8 cellular contexts compared by ENCODE assay signal in the genomic region with DNA sequence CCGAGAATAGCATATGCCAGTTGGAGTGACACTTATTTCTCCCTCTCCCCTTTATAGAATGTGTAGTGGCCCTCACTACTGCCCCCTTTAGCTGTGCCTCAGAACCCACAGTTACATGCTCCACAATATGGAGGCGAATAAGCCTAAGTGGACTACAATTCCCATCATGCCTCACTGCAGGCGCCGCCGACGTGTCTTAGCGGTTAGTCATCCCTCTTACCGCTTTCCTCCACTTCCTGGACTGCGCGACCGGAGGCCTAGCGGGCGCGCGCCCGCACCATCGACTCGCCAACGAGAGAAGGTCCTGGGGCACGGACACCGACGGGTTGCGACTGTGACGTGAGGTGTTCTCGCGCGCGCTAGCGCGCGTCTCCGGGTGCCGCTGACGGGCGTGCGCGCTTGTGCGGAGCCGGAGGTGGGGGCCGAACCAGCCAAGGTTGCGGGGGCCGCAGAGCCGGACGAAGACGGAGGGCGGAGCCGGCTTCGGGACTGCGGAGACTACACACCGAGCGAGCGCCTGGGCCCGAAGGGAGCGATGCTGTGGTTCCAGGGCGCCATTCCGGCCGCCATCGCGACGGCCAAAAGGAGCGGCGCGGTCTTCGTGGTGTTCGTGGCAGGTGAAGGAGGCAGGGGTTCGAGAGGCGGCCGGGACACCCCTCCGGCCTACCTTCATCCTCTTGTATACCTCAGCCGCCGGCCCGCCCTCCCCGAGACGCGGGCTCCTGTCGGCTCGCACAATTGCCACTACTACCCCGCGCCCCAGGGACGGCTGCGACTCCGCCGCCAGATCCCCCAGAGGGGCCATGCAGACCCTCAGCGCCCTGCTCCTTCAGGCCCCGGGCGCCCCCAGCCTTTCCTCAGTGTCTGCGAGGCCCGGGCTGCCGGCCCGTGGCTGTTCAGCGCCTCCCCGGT. TPM values are rescaled to one million over a fixed set of nuclear protein-coding genes. Genes with fewer than 3 reads are reported as not detected.
A peak's percentile ranks its signal among the peaks of the same experiment; 100 is the strongest.
DNase-seq lines count a peak whose midpoint lies in the region; FAIRE-seq and TF ChIP-seq lines count a peak whose summit lies in the region.

A gene with protein sequence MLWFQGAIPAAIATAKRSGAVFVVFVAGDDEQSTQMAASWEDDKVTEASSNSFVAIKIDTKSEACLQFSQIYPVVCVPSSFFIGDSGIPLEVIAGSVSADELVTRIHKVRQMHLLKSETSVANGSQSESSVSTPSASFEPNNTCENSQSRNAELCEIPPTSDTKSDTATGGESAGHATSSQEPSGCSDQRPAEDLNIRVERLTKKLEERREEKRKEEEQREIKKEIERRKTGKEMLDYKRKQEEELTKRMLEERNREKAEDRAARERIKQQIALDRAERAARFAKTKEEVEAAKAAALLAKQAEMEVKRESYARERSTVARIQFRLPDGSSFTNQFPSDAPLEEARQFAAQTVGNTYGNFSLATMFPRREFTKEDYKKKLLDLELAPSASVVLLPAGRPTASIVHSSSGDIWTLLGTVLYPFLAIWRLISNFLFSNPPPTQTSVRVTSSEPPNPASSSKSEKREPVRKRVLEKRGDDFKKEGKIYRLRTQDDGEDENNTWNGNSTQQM (plus strand): TSS at position 461 of the 912 bp plus-strand sequence. CDS start 75 bp downstream, at position 536.

- FAIRE-seq in G401.6 (lab: Jason Lieb, UNC), result peak; percentile 98

- peak within 1 kb of the TSS; percentile 84 for H3K4me3 ChIP-seq in HAP-1
- H3K4me3 ChIP-seq in MM.1S (ENCODE audit: low read length), result peak within 1 kb of the TSS; percentile 94
- H3K4me3 ChIP-seq in foreskin fibroblast (ENCODE audit: low read depth in 1 of 2, low read length in 2 of 2), result peak within 1 kb of the TSS; percentile 90 to 93
- peak within 1 kb of the TSS; percentile 92 for H3K4me3 ChIP-seq in neural progenitor cell
- H3K4me3 ChIP-seq in subcutaneous abdominal adipose tissue (ENCODE audit: low read depth in 1 of 5, low read length in 5 of 5), result peak within 1 kb of the TSS; percentile 76 to 94 (median 92)

- H3K27me3 Mint-ChIP-seq in neural progenitor cell (ENCODE audit: insufficient read depth, low read depth), result peaks cover 3% of the 10 kb centered on the region

- peaks cover 20% of the 10 kb centered on the region; the same call in 1 of the 2 replicates for H4K20me1 ChIP-seq in MM.1S (ENCODE audit: insufficient read depth, low read length)
- H4K20me1 ChIP-seq in neural progenitor cell (ENCODE audit: low read depth), result peaks cover 29% of the 10 kb centered on the region

- H3K27ac Mint-ChIP-seq in neural progenitor cell, result peak within 1 kb of the TSS; percentile 99

- peak within 1 kb of the TSS; percentile 99 for H3K4me3 Mint-ChIP-seq in neural progenitor cell

- H2AFZ ChIP-seq in MM.1S (ENCODE audit: low read length) (peak within 1 kb of the TSS; percentile 91), neural progenitor cell (replicated peaks) (peak within 1 kb of the TSS; percentile 85)

- H3K9me3 ChIP-seq in HAP-1 (no peaks in the 10 kb centered on the region), MM.1S (replicated peaks; ENCODE audit: insufficient read depth, low read length) (no peaks in the 10 kb centered on the region), neural progenitor cell (ENCODE audit: low read depth) (no peaks in the 10 kb centered on the region), subcutaneous abdominal adipose tissue (ENCODE audit: control insufficient read depth in 5 of 5, low read length in 5 of 5) (no peaks in the 10 kb centered on the region)

- H3K4me2 ChIP-seq in MM.1S (ENCODE audit: low read depth, low read length) (peak within 1 kb of the TSS; percentile 87), neural progenitor cell (peak within 1 kb of the TSS; percentile 91)

- H3K27me3 ChIP-seq in HAP-1 (ENCODE audit: low read depth) (no peaks in the 10 kb centered on the region), MM.1S (replicated peaks; ENCODE audit: insufficient read depth, low read length) (no peaks in the 10 kb centered on the region), neural progenitor cell (no peaks in the 10 kb centered on the region), subcutaneous abdominal adipose tissue (ENCODE audit: control insufficient read depth in 5 of 5, insufficient read depth in 4 of 5, low read length in 5 of 5) (no peaks in the 10 kb centered on the region)

- H3K27ac ChIP-seq in MM.1S (ENCODE audit: low read length) (peak within 1 kb of the TSS; percentile 98), neural progenitor cell (peak within 1 kb of the TSS; percentile 97), subcutaneous abdominal adipose tissue (ENCODE audit: low read depth, low read length) (peak within 1 kb of the TSS; percentile 97)

- H3K36me3 ChIP-seq in HAP-1 (replicated peaks) (no peaks in the 10 kb centered on the region; the same call in 1 of the 2 replicates), MM.1S (replicated peaks; ENCODE audit: insufficient read depth, low read length) (peaks cover 9% of the 10 kb centered on the region; the same call in 1 of the 2 replicates), neural progenitor cell (no peaks in the 10 kb centered on the region), subcutaneous abdominal adipose tissue (ENCODE audit: control insufficient read depth in 5 of 5, insufficient read depth in 5 of 5, low read length in 5 of 5) (no peaks in the 10 kb centered on the region)

- no peaks in the 10 kb centered on the region for H3K9me3 Mint-ChIP-seq in neural progenitor cell

- in situ Hi-C loops in HAP-1 (cut with MboI; ENCODE audit: low sequenced_read_pairs), result no loop called here

- H3K36me3 Mint-ChIP-seq in neural progenitor cell, result peaks cover 18% of the 10 kb centered on the region

- DNase-seq in HAP-1 (ENCODE audit: low spot score in 2 of 2), result peak; percentile 97 to 98
- peak; percentile 99 for DNase-seq in MM.1S
- peak; percentile 99 for DNase-seq in SIG-M5 treated with dmso at 0.1 percent for 504 hours (lab: John Stamatoyannopoulos, UW; ENCODE audit: unreplicated experiment)
- DNase-seq in activated gamma-delta T cell treated with anti-CD3 and anti-CD28 coated beads, Interleukin-2, amount 50 U/mL, for 16 hours (ENCODE audit: low read depth), result peak; percentile 92
- DNase-seq in foreskin fibroblast, result peak; percentile 100
- DNase-seq in neural progenitor cell (ENCODE audit: low spot score), result peak; percentile 98

- peak; percentile 59 for TF ChIP-seq CTCF in MM.1S (IDR thresholded peaks at IDR 0.05; ENCODE audit: low read length)
- TF ChIP-seq CTCF in foreskin fibroblast (IDR thresholded peaks at IDR 0.05; ENCODE audit: low read depth, low read length), result peak; percentile 46
- peak; percentile 70 for TF ChIP-seq CTCF in neural progenitor cell (IDR thresholded peaks at IDR 0.05)

- peaks cover 16% of the 10 kb centered on the region for H3K4me1 Mint-ChIP-seq in neural progenitor cell

- peaks cover 49% of the 10 kb centered on the region for H3K79me2 ChIP-seq in MM.1S (ENCODE audit: low read length)
- peaks cover 47% of the 10 kb centered on the region for H3K79me2 ChIP-seq in neural progenitor cell (ENCODE audit: low read depth)

- H3K9ac ChIP-seq in MM.1S (ENCODE audit: low read length) (peak within 1 kb of the TSS; percentile 99), neural progenitor cell (peak within 1 kb of the TSS; percentile 90), subcutaneous abdominal adipose tissue (ENCODE audit: low read length in 5 of 5) (peak within 1 kb of the TSS; percentile 98 to 100 (median 99))

- H3F3A ChIP-seq in MM.1S (ENCODE audit: insufficient read depth, low read length) (peaks cover 18% of the 10 kb centered on the region), neural progenitor cell (ENCODE audit: low read depth) (peaks cover 25% of the 10 kb centered on the region)

- H3K9me2 ChIP-seq in MM.1S (replicated peaks; ENCODE audit: insufficient read depth, low read length), result no peaks in the 10 kb centered on the region

- peaks cover 20% of the 10 kb centered on the region for H3K4me1 ChIP-seq in HAP-1
- peaks cover 14% of the 10 kb centered on the region; the same call in 1 of the 2 replicates for H3K4me1 ChIP-seq in MM.1S (ENCODE audit: low read length)
- H3K4me1 ChIP-seq in neural progenitor cell, result peaks cover 19% of the 10 kb centered on the region
- H3K4me1 ChIP-seq in subcutaneous abdominal adipose tissue (ENCODE audit: control insufficient read depth in 5 of 5, insufficient read depth in 5 of 5, low read length in 5 of 5), result peaks cover 2 to 28% (median 24%) of the 10 kb centered on the region in 5 donors

RNA-seq across cellular contexts. Expression of the gene that starts here (rescaled TPM):
- 57.6 and 94.3 TPM in 2 replicates for total RNA-seq in neural progenitor cell (ENCODE audit: low replicate concordance)

Comparison
In these comparisons a context has a peak if more than half of its experiments do, and no peak if none do; other contexts are left out.
1. Peak in every context shown above with its lines: DNase-seq, H3K4me3 ChIP-seq and H3K27ac ChIP-seq.